ENCODE assay signal across 20 cellular contexts in the genomic region with DNA sequence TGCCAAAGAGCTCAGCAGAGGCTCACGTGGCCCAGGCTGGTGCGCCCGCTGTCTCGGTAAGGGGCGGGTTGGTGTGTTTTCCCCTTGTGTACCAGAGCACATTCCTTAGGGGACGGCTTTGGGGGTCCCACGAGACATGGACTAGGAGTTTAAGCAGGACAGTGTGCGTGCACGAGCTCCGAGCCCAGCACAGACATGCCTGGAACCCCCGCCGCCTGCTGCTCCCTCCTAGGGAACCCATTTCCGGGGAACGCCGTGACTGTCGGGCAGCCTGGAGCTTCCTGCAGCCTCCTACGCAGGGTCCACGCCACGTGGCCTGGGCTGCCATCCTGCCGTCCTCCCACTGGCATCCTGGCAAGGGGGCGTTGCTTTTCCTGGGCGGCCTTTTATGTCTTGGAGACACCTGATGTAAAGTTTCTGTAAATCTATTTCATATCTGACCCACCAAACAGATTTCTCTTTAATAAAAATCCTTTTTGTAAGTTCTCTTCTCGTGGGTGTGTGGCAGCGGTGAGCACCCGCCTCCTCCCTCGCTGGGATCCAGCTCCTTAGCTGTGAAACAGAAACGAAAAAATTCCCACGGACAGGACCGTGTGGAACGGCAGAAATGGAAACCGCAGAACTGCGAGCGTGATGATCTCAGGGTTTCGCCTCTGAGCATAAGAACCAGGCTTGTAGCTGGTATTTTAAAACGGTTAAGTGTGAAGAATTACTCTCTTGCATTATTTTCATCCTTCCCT. TPM values are rescaled to one million over a fixed set of nuclear protein-coding genes. Genes with fewer than 3 reads are reported as not detected.
"Had no signal": no experiment of that assay in that cellular context is flagged by ENCODE, and none has a peak within 500 bp of the region (broad histone marks: within the 10 kb centered on the region; RNA-seq: fewer than 3 reads in every experiment).

No MANE protein-coding gene starts in this region.

- H3K27ac Mint-ChIP-seq: activated CD4-positive, alpha-beta T cell treated with anti-CD3 and anti-CD28 coated beads, Interleukin-2, amount 10 ng/mL, durations not matched to agents 7 days and 5 days; activated CD8-positive, alpha-beta T cell treated with anti-CD3 and anti-CD28 coated beads, Interleukin-2, amount 10 ng/mL, durations not matched to agents 7 days and 5 days; activated naive CD4-positive, alpha-beta T cell treated with anti-CD3 and anti-CD28 coated beads, Interleukin-2, amount 50 U/mL, for 24 hours; mesothelial cell of epicardium; natural killer cell treated with Interleukin-12 subunit alpha and Interleukin-12 subunit beta and Interleukin-15 and Interleukin-18, amount 100 ng/mL, for 72 hours; progenitor cell of endocrine pancreas; T-cell had no signal

- H3K27me3 Mint-ChIP-seq: activated CD4-positive, alpha-beta T cell treated with anti-CD3 and anti-CD28 coated beads, Interleukin-2, amount 10 ng/mL, durations not matched to agents 7 days and 5 days; activated naive CD4-positive, alpha-beta T cell treated with anti-CD3 and anti-CD28 coated beads, Interleukin-2, amount 50 U/mL, for 24 hours; natural killer cell treated with Interleukin-12 subunit alpha and Interleukin-12 subunit beta and Interleukin-15 and Interleukin-18, amount 100 ng/mL, for 72 hours; progenitor cell of endocrine pancreas; T-cell had no signal

- H3K27me3 ChIP-seq: gastrocnemius medialis, heart right ventricle, right atrium auricular region had no signal

- H3K4me1 Mint-ChIP-seq: activated CD4-positive, alpha-beta T cell treated with anti-CD3 and anti-CD28 coated beads, Interleukin-2, amount 10 ng/mL, durations not matched to agents 7 days and 5 days had no signal

- DNase-seq: activated CD4-positive, alpha-beta T cell treated with anti-CD3 and anti-CD28 coated beads, Interleukin-2, amount 10 ng/mL, durations not matched to agents 7 days and 5 days; activated CD4-positive, CD25-positive, alpha-beta regulatory T cell; activated CD8-positive, alpha-beta T cell treated with anti-CD3 and anti-CD28 coated beads, Interleukin-2, amount 10 ng/mL, durations not matched to agents 7 days and 5 days; activated gamma-delta T cell; activated T-cell treated with anti-CD3 and anti-CD28 coated beads, Interleukin-2, amount 50 U/mL, for 4 hours; gastrocnemius medialis; heart right ventricle; immature natural killer cell; SIG-M5; stimulated activated CD4-positive, alpha-beta T cell treated with anti-CD3 and anti-CD28 coated beads, Interleukin-15, amount 100 ng/mL, for 24 hours; stimulated activated CD4-positive, alpha-beta T cell treated with anti-CD3 and anti-CD28 coated beads, Interleukin-2, amount 100 ng/mL, for 48 hours; T-cell had no signal

- H3K4me3 Mint-ChIP-seq: activated CD4-positive, alpha-beta T cell treated with anti-CD3 and anti-CD28 coated beads, Interleukin-2, amount 10 ng/mL, durations not matched to agents 7 days and 5 days; activated CD8-positive, alpha-beta T cell treated with anti-CD3 and anti-CD28 coated beads, Interleukin-2, amount 10 ng/mL, durations not matched to agents 7 days and 5 days; activated naive CD4-positive, alpha-beta T cell treated with anti-CD3 and anti-CD28 coated beads, Interleukin-2, amount 50 U/mL, for 24 hours; activated T-cell treated with anti-CD3 and anti-CD28 coated beads, Interleukin-2, amount 50 U/mL, for 4 hours; immature natural killer cell; mesothelial cell of epicardium; natural killer cell treated with Interleukin-12 subunit alpha and Interleukin-12 subunit beta and Interleukin-15 and Interleukin-18, amount 100 ng/mL, for 72 hours; T-cell had no signal

- H3K9me3 ChIP-seq: gastrocnemius medialis had no signal

- H3K27ac ChIP-seq: coronary artery, gastrocnemius medialis, heart right ventricle, right atrium auricular region had no signal

- H3K4me3 ChIP-seq: coronary artery, gastrocnemius medialis, heart right ventricle, right atrium auricular region had no signal

- H3K4me1 ChIP-seq: gastrocnemius medialis, heart right ventricle, right atrium auricular region had no signal

- H3K9me3 Mint-ChIP-seq: natural killer cell treated with Interleukin-12 subunit alpha and Interleukin-12 subunit beta and Interleukin-15 and Interleukin-18, amount 100 ng/mL, for 72 hours had no signal

- ATAC-seq: activated CD8-positive, alpha-beta T cell treated with anti-CD3 and anti-CD28 coated beads, Interleukin-2, amount 10 ng/mL, durations not matched to agents 7 days and 5 days; activated T-cell treated with anti-CD3 and anti-CD28 coated beads, Interleukin-2, amount 50 U/mL, for 4 hours; esophagus mucosa; gastrocnemius medialis; heart right ventricle; SK-N-SH treated with all-trans-retinoic acid at 6 μM for 48 hours; T-cell had no signal

- H3K36me3 Mint-ChIP-seq: natural killer cell treated with Interleukin-12 subunit alpha and Interleukin-12 subunit beta and Interleukin-15 and Interleukin-18, amount 100 ng/mL, for 72 hours had no signal

RNA-seq across cellular contexts. Expression of a gene that starts 43.5 kb away (rescaled TPM):
- total RNA-seq: activated CD4-positive, alpha-beta T cell treated with anti-CD3 and anti-CD28 coated beads, Interleukin-2, amount 10 ng/mL, durations not matched to agents 7 days and 5 days; activated CD8-positive, alpha-beta T cell treated with anti-CD3 and anti-CD28 coated beads, Interleukin-2, amount 10 ng/mL, durations not matched to agents 7 days and 5 days; activated T-cell treated with anti-CD3 and anti-CD28 coated beads, Interleukin-2, amount 50 U/mL, for 4 hours; mesothelial cell of epicardium; natural killer cell treated with Interleukin-12 subunit alpha and Interleukin-12 subunit beta and Interleukin-15 and Interleukin-18, amount 100 ng/mL, for 72 hours; progenitor cell of endocrine pancreas; right atrium auricular region; T-cell had no signal
- polyA plus RNA-seq: immature natural killer cell had no signal
